ENCODE assay signal across 13 cellular contexts in the genomic region with DNA sequence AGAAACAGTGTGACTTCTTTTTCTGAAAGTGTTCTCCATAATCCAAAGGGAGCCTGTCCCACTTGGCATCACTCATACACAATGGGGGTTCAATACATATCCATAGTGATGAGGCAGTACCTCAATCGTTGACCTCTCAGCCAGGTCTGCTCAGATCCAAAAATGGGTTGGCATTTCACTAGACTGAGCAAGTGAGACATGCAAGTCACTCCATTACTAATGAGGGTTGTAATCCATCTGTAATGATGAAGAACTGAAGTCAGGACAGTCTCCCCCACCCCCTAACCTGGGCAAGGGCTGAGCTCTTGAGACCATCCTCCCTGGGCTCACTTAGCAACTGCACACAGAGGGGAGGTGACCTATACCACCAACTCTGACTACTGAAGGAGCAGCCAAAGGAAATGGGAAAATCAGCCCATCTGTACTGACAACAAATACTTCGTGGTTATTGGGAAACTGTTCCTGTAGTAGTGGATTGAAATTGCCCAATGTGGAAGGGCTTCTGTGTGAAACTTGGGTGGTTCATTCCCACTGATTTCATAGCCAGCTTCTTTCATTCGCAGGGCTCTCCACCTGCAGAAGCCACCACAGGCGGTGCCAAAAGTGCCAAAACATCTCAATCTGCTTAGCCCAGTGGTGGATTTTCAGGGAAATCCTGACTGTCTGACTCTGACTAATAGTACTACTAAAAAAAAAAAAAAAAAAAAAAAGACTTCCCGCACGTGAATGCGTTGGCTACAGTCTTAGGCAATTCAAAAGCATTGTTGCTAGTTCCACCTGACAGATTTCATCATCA. TPM values are rescaled to one million over a fixed set of nuclear protein-coding genes. Genes with fewer than 3 reads are reported as not detected.
DNase-seq lines count a peak whose midpoint lies in the region; ATAC-seq lines count a peak whose summit lies in the region.
"Had no signal": no experiment of that assay in that cellular context is flagged by ENCODE, and none has a peak within 500 bp of the region (broad histone marks: within the 10 kb centered on the region; RNA-seq: fewer than 3 reads in every experiment).

No MANE protein-coding gene starts in this region.

- H3K27ac ChIP-seq in esophagus (ENCODE audit: low read depth in 2 of 2, low read length in 1 of 2) = peak overlapping the region; percentile 28 to 40

- peaks cover 0 to 9% of the 10 kb centered on the region in 2 donors for H3K4me1 ChIP-seq in esophagus (ENCODE audit: control insufficient read depth in 2 of 2, insufficient read depth in 2 of 2, low read length in 1 of 2)

- DNase-seq in GM03348 (ENCODE audit: low spot score) (peak; percentile 66), NOMO-1 (lab: John Stamatoyannopoulos, UW; ENCODE audit: unreplicated experiment in 2 of 2) (peak; percentile 49 to 65), renal cortical epithelial cell (ENCODE audit: low read depth) (peak; percentile 93), NCI-H187 (lab: John Stamatoyannopoulos, UW) (no peak)
- DNase-seq in stimulated activated CD4-positive, alpha-beta T cell treated with anti-CD3 and anti-CD28 coated beads, Interleukin-4, amount 100 ng/mL, for 1 hour = no peak
- DNase-seq: activated T-cell treated with anti-CD3 and anti-CD28 coated beads, Interleukin-2, amount 50 U/mL, for 48 hours; Kasumi-1; posterior cingulate gyrus; stimulated activated naive CD4-positive, alpha-beta T cell; SW 1271 had no signal

- 41 to 64% methylated on average over 7 of the region's 7 CpGs for WGBS in esophagus, 2 donors

- no peaks in the 10 kb centered on the region for H3K36me3 ChIP-seq in esophagus (ENCODE audit: control insufficient read depth in 2 of 2, insufficient read depth in 2 of 2, low read length in 1 of 2)

- no peak overlapping the region for H3K4me3 ChIP-seq in esophagus (ENCODE audit: low read depth in 1 of 2, low read length in 2 of 2)

- no peaks in the 10 kb centered on the region for H3K9me3 ChIP-seq in esophagus (ENCODE audit: control insufficient read depth in 2 of 2, insufficient read depth in 1 of 2, low read depth in 1 of 2, low read length in 1 of 2)

- ATAC-seq in GM21360 (IDR thresholded peaks at IDR 0.05; ENCODE audit: unreplicated experiment) = no peak
- no peak for ATAC-seq in HG03108 (IDR thresholded peaks at IDR 0.05; ENCODE audit: unreplicated experiment)

- H3K27me3 ChIP-seq in esophagus (ENCODE audit: control insufficient read depth in 1 of 2, insufficient read depth in 2 of 2, low read length in 2 of 2) = peaks cover 0 to 1% of the 10 kb centered on the region in 2 donors

RNA-seq across cellular contexts. Expression of gene NGF, which starts 5.0 kb away (rescaled TPM):
- polyA plus RNA-seq in esophagus = under 1 TPM; 0.35 to 0.39 TPM
- total RNA-seq in renal cortical epithelial cell = 4.9 TPM in 1 of 2 replicates, not detected in the other

Comparison
In these comparisons a context has a peak if more than half of its experiments do, and no peak if none do; other contexts are left out.
1. DNase-seq: peak in GM03348 (single experiment), NOMO-1 (2 of 2) and renal cortical epithelial cell (single experiment); none in NCI-H187 (0 of 2) and stimulated activated CD4-positive, alpha-beta T cell treated with anti-CD3 and anti-CD28 coated beads, Interleukin-4, amount 100 ng/mL, for 1 hour (single experiment).